In genomic region chr15:74433592-74434259, GRCh38 we compare ENCODE assay signal across 8 cellular contexts. TPM values are rescaled to one million over a fixed set of nuclear protein-coding genes. Genes with fewer than 3 reads are reported as not detected.
A peak's percentile ranks its signal among the peaks of the same experiment; 100 is the strongest.
DNase-seq lines count a peak whose midpoint lies in the region; ATAC-seq and TF ChIP-seq lines count a peak whose summit lies in the region.

TSS of gene SEMA7A (minus strand) at chr15:74433958. CDS start at chr15:74433918, 40 bp downstream.

- H3K36me3 Mint-ChIP-seq in activated T-cell treated with anti-CD3 and anti-CD28 coated beads, Interleukin-2, amount 50 U/mL, for 72 hours (ENCODE audit: insufficient read depth in 2 of 2): peaks cover 3 to 7% of the 10 kb centered on the region in 2 donors
- no peaks in the 10 kb centered on the region for H3K36me3 Mint-ChIP-seq in naive B cell
- peaks cover 42% of the 10 kb centered on the region for H3K36me3 Mint-ChIP-seq in stimulated activated memory B cell treated with anti-CD40 and anti-IgM and Interleukin-4, amounts not matched to agents 10 μg/mL and 1 μg/mL and 100 μg/mL, for 72 hours

- peaks cover 72% of the 10 kb centered on the region for H3K4me1 Mint-ChIP-seq in activated T-cell treated with anti-CD3 and anti-CD28 coated beads, Interleukin-2, amount 50 U/mL, for 72 hours (ENCODE audit: low read depth)
- peaks cover 65 to 78% (median 72%) of the 10 kb centered on the region in 3 donors for H3K4me1 Mint-ChIP-seq in naive B cell
- peaks cover 75% of the 10 kb centered on the region for H3K4me1 Mint-ChIP-seq in stimulated activated memory B cell treated with anti-CD40 and anti-IgM and Interleukin-4, amounts not matched to agents 10 μg/mL and 1 μg/mL and 100 μg/mL, for 72 hours

- no peaks in the 10 kb centered on the region for H3K36me3 ChIP-seq in fibroblast of lung (ENCODE audit: control insufficient read depth, insufficient read depth, low read length)

- H3K9me3 ChIP-seq in fibroblast of lung (ENCODE audit: control insufficient read depth, insufficient read depth, low read depth, low read length): no peaks in the 10 kb centered on the region

- no peaks in the 10 kb centered on the region for H3K27me3 Mint-ChIP-seq in activated T-cell treated with anti-CD3 and anti-CD28 coated beads, Interleukin-2, amount 50 U/mL, for 72 hours (ENCODE audit: low read depth)
- no peaks in the 10 kb centered on the region for H3K27me3 Mint-ChIP-seq in naive B cell
- H3K27me3 Mint-ChIP-seq in stimulated activated memory B cell treated with anti-CD40 and anti-IgM and Interleukin-4, amounts not matched to agents 10 μg/mL and 1 μg/mL and 100 μg/mL, for 72 hours: no peaks in the 10 kb centered on the region

- DNase-seq in CD1c-positive myeloid dendritic cell (ENCODE audit: extremely low spot score) (peak; percentile 93), fibroblast of lung (ENCODE audit: low read depth in 2 of 2) (peak; percentile 71 to 75), naive B cell (peak; percentile 84)
- DNase-seq in activated T-cell treated with anti-CD3 and anti-CD28 coated beads, Interleukin-2, amount 50 U/mL, for 72 hours: peak; percentile 90

- H4K20me1 ChIP-seq in fibroblast of lung (ENCODE audit: control insufficient read depth, extremely low read depth, insufficient read depth, low read length): no peaks in the 10 kb centered on the region

- no peaks in the 10 kb centered on the region for H3K9me3 Mint-ChIP-seq in activated T-cell treated with anti-CD3 and anti-CD28 coated beads, Interleukin-2, amount 50 U/mL, for 72 hours
- H3K9me3 Mint-ChIP-seq in naive B cell: no peaks in the 10 kb centered on the region
- H3K9me3 Mint-ChIP-seq in stimulated activated memory B cell treated with anti-CD40 and anti-IgM and Interleukin-4, amounts not matched to agents 10 μg/mL and 1 μg/mL and 100 μg/mL, for 72 hours: no peaks in the 10 kb centered on the region

- H3K4me2 ChIP-seq in fibroblast of lung (ENCODE audit: extremely low read depth, insufficient read depth, low read length): peak within 1 kb of the TSS; percentile 83

- H3K27ac Mint-ChIP-seq in activated T-cell treated with anti-CD3 and anti-CD28 coated beads, Interleukin-2, amount 50 U/mL, for 72 hours: peak within 1 kb of the TSS; percentile 55
- H3K27ac Mint-ChIP-seq in naive B cell: peak within 1 kb of the TSS; percentile 88 to 98 (median 97)
- H3K27ac Mint-ChIP-seq in stimulated activated memory B cell treated with anti-CD40 and anti-IgM and Interleukin-4, amounts not matched to agents 10 μg/mL and 1 μg/mL and 100 μg/mL, for 72 hours: peak within 1 kb of the TSS; percentile 94

- no peak for TF ChIP-seq CTCF in fibroblast of lung (conservative IDR thresholded peaks at IDR 0.05 in 1 of 2, IDR thresholded peaks at IDR 0.05 in 1 of 2; ENCODE audit: low read depth in 1 of 2, low read length in 2 of 2)

- peaks cover 20% of the 10 kb centered on the region for H3K4me1 ChIP-seq in fibroblast of lung (ENCODE audit: control insufficient read depth, extremely low read depth, insufficient read depth, low read length)

- peaks cover 47% of the 10 kb centered on the region for H3K79me2 ChIP-seq in fibroblast of lung (ENCODE audit: control insufficient read depth, insufficient read depth, low read length)

- no peaks in the 10 kb centered on the region for H3K27me3 ChIP-seq in fibroblast of lung (ENCODE audit: control insufficient read depth, insufficient read depth, low read length)

- H3K4me3 ChIP-seq in fibroblast of lung (replicated peaks in 1 of 4; ENCODE audit: control extremely low read depth in 1 of 4, insufficient read depth in 1 of 4, low read depth in 3 of 4, low read length in 4 of 4): peak within 1 kb of the TSS; percentile 51 to 83 (median 76)

- peak within 1 kb of the TSS; percentile 65 for H3K9ac ChIP-seq in fibroblast of lung (ENCODE audit: insufficient read depth, low read length)

- peak within 1 kb of the TSS; percentile 82 for H2AFZ ChIP-seq in fibroblast of lung (ENCODE audit: low read length)

- peak; percentile 51 for ATAC-seq in GM19328 (IDR thresholded peaks at IDR 0.05; ENCODE audit: unreplicated experiment)
- peak; percentile 44 for ATAC-seq in HG03565 (IDR thresholded peaks at IDR 0.05; ENCODE audit: unreplicated experiment)
- ATAC-seq in activated T-cell treated with anti-CD3 and anti-CD28 coated beads, Interleukin-2, amount 50 U/mL, for 72 hours (replicated peaks in 1 of 2): peak; percentile 91 to 92
- peak; percentile 71 to 72 for ATAC-seq in naive B cell (ENCODE audit: low read depth in 2 of 2)
- ATAC-seq in stimulated activated memory B cell treated with anti-CD40 and anti-IgM and Interleukin-4, amounts not matched to agents 10 μg/mL and 1 μg/mL and 100 μg/mL, for 72 hours: peak; percentile 89

- peak within 1 kb of the TSS; percentile 51 for H3K27ac ChIP-seq in fibroblast of lung (ENCODE audit: insufficient read depth, low read length)

- H3K4me3 Mint-ChIP-seq in activated T-cell treated with anti-CD3 and anti-CD28 coated beads, Interleukin-2, amount 50 U/mL, for 72 hours: peak within 1 kb of the TSS; percentile 85 to 95
- peak within 1 kb of the TSS; percentile 81 to 92 (median 88) for H3K4me3 Mint-ChIP-seq in naive B cell
- peak within 1 kb of the TSS; percentile 94 for H3K4me3 Mint-ChIP-seq in stimulated activated memory B cell treated with anti-CD40 and anti-IgM and Interleukin-4, amounts not matched to agents 10 μg/mL and 1 μg/mL and 100 μg/mL, for 72 hours

TF ChIP-seq in PFSK-1, 5 proteins besides CTCF, POLR2A, EP300 and RAD21:
- TF ChIP-seq TAF1 (IDR thresholded peaks at IDR 0.05; ENCODE audit: borderline replicate concordance, insufficient read depth, low read length): peak; percentile 69; the same call in 1 of the 2 replicates
- 0 out of 4 replicates have a peak, but pooled peaks of 1 of the 2 experiments have one; percentile 5 for TF ChIP-seq REST (IDR thresholded peaks at IDR 0.05; ENCODE audit: insufficient read depth in 1 of 2, low read depth in 2 of 2, low read length in 2 of 2)
- TF ChIP-seq POLR2AphosphoS5 (IDR thresholded peaks at IDR 0.05; ENCODE audit: low read depth, low read length): peak; percentile 78
- no peak for TF ChIP-seq SIN3A (IDR thresholded peaks at IDR 0.05; ENCODE audit: borderline replicate concordance, insufficient read depth, low read length)
- peak; percentile 78 for TF ChIP-seq FOXP2 (optimal IDR thresholded peaks at IDR 0.05; ENCODE audit: borderline replicate concordance, extremely low read depth, extremely low read length, insufficient read depth)

RNA-seq across cellular contexts. Expression of gene SEMA7A, which starts in this region (rescaled TPM):
- polyA plus RNA-seq in PFSK-1 (2012; ENCODE audit: insufficient read length, low read depth): 11.7 TPM
- 10 to 100 TPM; 46.7 to 57.1 TPM for total RNA-seq in activated T-cell treated with anti-CD3 and anti-CD28 coated beads, Interleukin-2, amount 50 U/mL, for 72 hours
- total RNA-seq in fibroblast of lung: 2.3 and 5.6 TPM in 2 replicates
- 12.5 and 18.5 TPM in 2 replicates for polyA plus RNA-seq in fibroblast of lung
- polyA plus RNA-seq in fibroblast of lung (2012): 16.1 and 22.2 TPM in 2 replicates
- polyA minus RNA-seq in fibroblast of lung (ENCODE audit: low replicate concordance): 18.9 and 29.8 TPM in 2 replicates
- 1 to 10 TPM in 2 of 6 donors, under 1 TPM in 3, not detected in 1; 0.10 to 1.5 (median 0.62) TPM for polyA plus RNA-seq in naive B cell (ENCODE audit: low read depth in 6 of 6)

Comparison
In these comparisons a context has a peak if more than half of its experiments do, and no peak if none do; other contexts are left out.
1. Peak in every context shown above with its lines: DNase-seq, ATAC-seq, H3K4me3 ChIP-seq and H3K27ac ChIP-seq.